In genomic region chr20:46202758-46203509, GRCh38 we compare ENCODE assay signal across 17 cellular contexts.
DNase-seq lines count a peak whose midpoint lies in the region; FAIRE-seq and TF ChIP-seq lines count a peak whose summit lies in the region.
"Had no signal": no experiment of that assay in that cellular context is flagged by ENCODE, and none has a peak within 500 bp of the region (broad histone marks: within the 10 kb centered on the region; RNA-seq: fewer than 3 reads in every experiment).

No MANE protein-coding gene starts in this region.

- no peak for TF ChIP-seq CTCF in neural crest cell (conservative IDR thresholded peaks at IDR 0.05)

- intact Hi-C loops in activated T-helper 1 cell treated with anti-CD3 and anti-CD28 coated beads, Interleukin-12 subunit alpha, Interleukin-12 subunit beta, Interleukin-2, Interleukin-4 antibody, amounts not matched to agents 30 ng/mL and 10 ng/mL and 1 ng/mL, durations not matched to agents 14 hours and 24 hours and 36 hours (cut with micrococcal nuclease), result no loop called here

- H3K27ac ChIP-seq in cingulate gyrus (ENCODE audit: low read depth, low read length), result peak overlapping the region; percentile 14
- H3K27ac ChIP-seq: pancreas, WERI-Rb-1 had no signal

- no peak overlapping the region for H3K4me3 Mint-ChIP-seq in neural crest cell
- H3K4me3 Mint-ChIP-seq in activated T-helper 1 cell treated with anti-CD3 and anti-CD28 coated beads, Interleukin-12 subunit alpha, Interleukin-12 subunit beta, Interleukin-2, Interleukin-4 antibody, amounts not matched to agents 30 ng/mL and 10 ng/mL and 1 ng/mL, durations not matched to agents 14 hours and 24 hours and 36 hours, result no peak overlapping the region
- H3K4me3 Mint-ChIP-seq: dendritic cell treated with granulocyte-macrophage colony-stimulating factor and Interleukin-4, amounts not matched to agents 40 ng/mL and 50 ng/mL, for 4 days; stimulated activated naive CD8-positive, alpha-beta T cell treated with anti-CD3 and anti-CD28 coated beads, Interleukin-15, amount 100 ng/mL, for 72 hours had no signal

- no peaks in the 10 kb centered on the region for H3K9me3 Mint-ChIP-seq in neural crest cell
- H3K9me3 Mint-ChIP-seq in activated T-helper 1 cell treated with anti-CD3 and anti-CD28 coated beads, Interleukin-12 subunit alpha, Interleukin-12 subunit beta, Interleukin-2, Interleukin-4 antibody, amounts not matched to agents 30 ng/mL and 10 ng/mL and 1 ng/mL, durations not matched to agents 14 hours and 24 hours and 36 hours, result no peaks in the 10 kb centered on the region
- H3K9me3 Mint-ChIP-seq: dendritic cell treated with granulocyte-macrophage colony-stimulating factor and Interleukin-4, amounts not matched to agents 40 ng/mL and 50 ng/mL, for 4 days; stimulated activated naive CD8-positive, alpha-beta T cell treated with anti-CD3 and anti-CD28 coated beads, Interleukin-15, amount 100 ng/mL, for 72 hours had no signal

- peak overlapping the region; percentile 45 for H3K27ac Mint-ChIP-seq in neural crest cell (ENCODE audit: unreplicated experiment)
- no peak overlapping the region for H3K27ac Mint-ChIP-seq in activated T-helper 1 cell treated with anti-CD3 and anti-CD28 coated beads, Interleukin-12 subunit alpha, Interleukin-12 subunit beta, Interleukin-2, Interleukin-4 antibody, amounts not matched to agents 30 ng/mL and 10 ng/mL and 1 ng/mL, durations not matched to agents 14 hours and 24 hours and 36 hours
- H3K27ac Mint-ChIP-seq: dendritic cell treated with granulocyte-macrophage colony-stimulating factor and Interleukin-4, amounts not matched to agents 40 ng/mL and 50 ng/mL, for 4 days; stimulated activated naive CD8-positive, alpha-beta T cell treated with anti-CD3 and anti-CD28 coated beads, Interleukin-15, amount 100 ng/mL, for 72 hours had no signal

- H3K27me3 Mint-ChIP-seq in neural crest cell (ENCODE audit: low read depth), result peaks cover 12% of the 10 kb centered on the region
- H3K27me3 Mint-ChIP-seq in activated T-helper 1 cell treated with anti-CD3 and anti-CD28 coated beads, Interleukin-12 subunit alpha, Interleukin-12 subunit beta, Interleukin-2, Interleukin-4 antibody, amounts not matched to agents 30 ng/mL and 10 ng/mL and 1 ng/mL, durations not matched to agents 14 hours and 24 hours and 36 hours (ENCODE audit: insufficient read depth), result peaks cover 19% of the 10 kb centered on the region

- H3K4me1 Mint-ChIP-seq in neural crest cell, result peaks cover 38% of the 10 kb centered on the region
- H3K4me1 Mint-ChIP-seq in activated T-helper 1 cell treated with anti-CD3 and anti-CD28 coated beads, Interleukin-12 subunit alpha, Interleukin-12 subunit beta, Interleukin-2, Interleukin-4 antibody, amounts not matched to agents 30 ng/mL and 10 ng/mL and 1 ng/mL, durations not matched to agents 14 hours and 24 hours and 36 hours (ENCODE audit: low read depth), result peaks cover 26% of the 10 kb centered on the region

- no peaks in the 10 kb centered on the region for H3K36me3 Mint-ChIP-seq in neural crest cell (ENCODE audit: low read depth)
- H3K36me3 Mint-ChIP-seq in activated T-helper 1 cell treated with anti-CD3 and anti-CD28 coated beads, Interleukin-12 subunit alpha, Interleukin-12 subunit beta, Interleukin-2, Interleukin-4 antibody, amounts not matched to agents 30 ng/mL and 10 ng/mL and 1 ng/mL, durations not matched to agents 14 hours and 24 hours and 36 hours (ENCODE audit: low read depth), result no peaks in the 10 kb centered on the region

- DNase-seq in AG08395 (ENCODE audit: low spot score) (peak; percentile 45), HTR-8/SVneo (ENCODE audit: insufficient read length, low spot score) (no peak), neural crest cell (ENCODE audit: low read depth, low spot score) (no peak), COLO829 (ENCODE audit: low spot score) (no peak)
- DNase-seq in stimulated activated CD4-positive, alpha-beta T cell treated with anti-CD3 and anti-CD28 coated beads, Interleukin-2, amount 100 ng/mL, for 48 hours, result no peak
- no peak for DNase-seq in activated T-helper 1 cell treated with anti-CD3 and anti-CD28 coated beads, Interleukin-12 subunit alpha, Interleukin-12 subunit beta, Interleukin-2, Interleukin-4 antibody, amounts not matched to agents 30 ng/mL and 10 ng/mL and 1 ng/mL, durations not matched to agents 14 hours and 24 hours and 36 hours (ENCODE audit: low spot score)
- no peak for DNase-seq in activated CD4-positive, alpha-beta T cell treated with anti-CD3 and anti-CD28 coated beads, Interleukin-2, amount 50 U/mL, for 4 hours
- DNase-seq: activated effector memory CD4-positive, alpha-beta T cell treated with Interleukin-2 at 50 U/mL for 16 hours; AML-193; NCI-H226; pancreas; stimulated activated naive CD8-positive, alpha-beta T cell treated with anti-CD3 and anti-CD28 coated beads, Interleukin-15, amount 100 ng/mL, for 72 hours; WERI-Rb-1 had no signal

- peak; percentile 89 for FAIRE-seq in HTR-8/SVneo (lab: Jason Lieb, UNC)
- FAIRE-seq: D721Med, H54, pancreas had no signal
